In genomic region chr3:134328846-134329245, GRCh38 we compare ENCODE assay signal across 22 cellular contexts. TPM values are rescaled to one million over a fixed set of nuclear protein-coding genes. Genes with fewer than 3 reads are reported as not detected.
DNase-seq lines count a peak whose midpoint lies in the region; FAIRE-seq and TF ChIP-seq lines count a peak whose summit lies in the region.
"Had no signal": no experiment of that assay in that cellular context is flagged by ENCODE, and none has a peak within 500 bp of the region (broad histone marks: within the 10 kb centered on the region; RNA-seq: fewer than 3 reads in every experiment).

No MANE protein-coding gene starts in this region.

- no peaks in the 10 kb centered on the region for H3K27me3 ChIP-seq in sigmoid colon
- H3K27me3 ChIP-seq: neural progenitor cell, right atrium auricular region had no signal

- TF ChIP-seq CTCF in sigmoid colon (IDR thresholded peaks at IDR 0.05): no peak

- TF ChIP-seq POLR2A in sigmoid colon (IDR thresholded peaks at IDR 0.05): no peak

- FAIRE-seq in RCC 7860 (lab: Jason Lieb, UNC): peak; percentile 7
- FAIRE-seq: TTC549 had no signal

- no peak overlapping the region for H3K4me3 ChIP-seq in sigmoid colon
- H3K4me3 ChIP-seq: neural progenitor cell, right atrium auricular region had no signal

- intact Hi-C loops in sigmoid colon (cut with DNase I): no loop called here

- H3K9me3 ChIP-seq in sigmoid colon: no peaks in the 10 kb centered on the region
- H3K9me3 ChIP-seq: right atrium auricular region had no signal

- TF ChIP-seq EP300 in sigmoid colon (IDR thresholded peaks at IDR 0.05): no peak

- 90 to 91% methylated on average over 1 of the region's 1 CpG for WGBS in sigmoid colon, 2 donors

- peak; percentile 42 for DNase-seq in ELR (ENCODE audit: low read depth)
- no peak for DNase-seq in RCC 7860 (ENCODE audit: low spot score)
- DNase-seq in epithelial cell of prostate (ENCODE audit: low read depth, low spot score): no peak
- no peak for DNase-seq in sigmoid colon
- no peak for DNase-seq in NCI-H1048 (lab: John Stamatoyannopoulos, UW)
- DNase-seq in iPS-NIHi7 (ENCODE audit: extremely low spot score): no peak
- DNase-seq in NCI-H1436 treated with DMSO at 0.1 percent for 48 hours (lab: John Stamatoyannopoulos, UW): no peak
- no peak for DNase-seq in DMS114 treated with DMSO at 0.1 percent for 48 hours (lab: John Stamatoyannopoulos, UW; ENCODE audit: unreplicated experiment)
- DNase-seq: activated CD4-positive, alpha-beta T cell treated with anti-CD3 and anti-CD28 coated beads, Interleukin-2, amount 50 U/mL, for 4 hours; activated naive CD4-positive, alpha-beta T cell treated with anti-CD3 and anti-CD28 coated beads, Interleukin-2, amount 50 U/mL, for 16 hours; activated T-cell treated with anti-CD3 and anti-CD28 coated beads for 4 hours; dermis blood vessel endothelial cell; erythroblast; glutamatergic neuron; NCI-H1092; NCI-H2107; NCI-H526; stimulated activated CD4-positive, alpha-beta T cell treated with anti-CD3 and anti-CD28 coated beads, Interleukin-1b, Interleukin-23, amount 100 ng/mL, for 48 hours; stimulated activated naive CD8-positive, alpha-beta T cell treated with anti-CD3 and anti-CD28 coated beads, Interleukin-15, amount 100 ng/mL, for 72 hours had no signal

- peaks cover 0 to 84% (median 72%) of the 10 kb centered on the region in 4 donors for H3K4me1 ChIP-seq in sigmoid colon

- H3K36me3 ChIP-seq in sigmoid colon: no peaks in the 10 kb centered on the region
- H3K36me3 ChIP-seq: neural progenitor cell, right atrium auricular region had no signal

- H3K27ac ChIP-seq in epithelial cell of prostate (peak overlapping the region; percentile 100), sigmoid colon (peak overlapping the region; percentile 56 to 88 (median 78))
- H3K27ac ChIP-seq: neural progenitor cell had no signal

RNA-seq across cellular contexts. Expression of gene AMOTL2, which starts 45.4 kb away (rescaled TPM):
- 100 to 1,000 TPM in 1 of 4 donors, 10 to 100 TPM in 3; 43.5 to 112 (median 47.6) TPM for total RNA-seq in sigmoid colon
- 10 to 100 TPM in 1 of 3 donors, 1 to 10 TPM in 2; 1.6 to 13.8 (median 9.9) TPM for polyA plus RNA-seq in sigmoid colon
